Comparison of ENCODE assay signal across 8 cellular contexts in genomic region chr7:117750612-117751563, GRCh38.
DNase-seq lines count a peak whose midpoint lies in the region; ATAC-seq, FAIRE-seq and TF ChIP-seq lines count a peak whose summit lies in the region.

No MANE protein-coding gene starts in this region.

- H3K27me3 ChIP-seq in suprapubic skin: no peaks in the 10 kb centered on the region

- DNase-seq in Ammon's horn (ENCODE audit: low spot score) (peak; percentile 71), HFF-Myc (ENCODE audit: extremely low read depth, low read depth) (no peak), SK-MEL-5 (ENCODE audit: low read depth, low spot score) (peak; percentile 70), fibroblast of the conjunctiva (ENCODE audit: low read depth) (peak; percentile 12), suprapubic skin (ENCODE audit: low spot score in 2 of 2) (no peak), NCI-H1048 (lab: John Stamatoyannopoulos, UW) (no peak), HTR-8/SVneo (ENCODE audit: insufficient read length, low spot score) (no peak)

- no peak overlapping the region for H3K27ac ChIP-seq in suprapubic skin

- no peak for TF ChIP-seq POLR2A in suprapubic skin (IDR thresholded peaks at IDR 0.05)

- ATAC-seq in GM21619 (IDR thresholded peaks at IDR 0.05; ENCODE audit: unreplicated experiment): no peak

- no peaks in the 10 kb centered on the region for H3K9me3 ChIP-seq in suprapubic skin

- TF ChIP-seq CTCF in HFF-Myc (IDR thresholded peaks at IDR 0.05; ENCODE audit: low read depth, low read length, missing control alignments): peak; percentile 35
- TF ChIP-seq CTCF in suprapubic skin (IDR thresholded peaks at IDR 0.05): peak; percentile 29 to 39

- H3K36me3 ChIP-seq in suprapubic skin: no peaks in the 10 kb centered on the region

- in situ Hi-C loops in SK-MEL-5 (cut with HindIII; ENCODE audit: low pct_unique_long_range_greater_than_20kb, low sequenced_read_pairs): no loop called here

- TF ChIP-seq EP300 in suprapubic skin (IDR thresholded peaks at IDR 0.05): no peak

- no peak for FAIRE-seq in HTR-8/SVneo (lab: Jason Lieb, UNC)

- 46% methylated on average over 8 of the region's 8 CpGs for WGBS in suprapubic skin

- no peaks in the 10 kb centered on the region for H3K4me1 ChIP-seq in suprapubic skin

- H3K4me3 ChIP-seq in HFF-Myc (replicated peaks; ENCODE audit: low read depth, low read length) (no peak overlapping the region), suprapubic skin (no peak overlapping the region)

Comparison
In these comparisons a context has a peak if more than half of its experiments do, and no peak if none do; other contexts are left out.
1. DNase-seq: peak in Ammon's horn (single experiment), SK-MEL-5 (single experiment) and fibroblast of the conjunctiva (single experiment); none in HFF-Myc (single experiment), suprapubic skin (0 of 2), NCI-H1048 (single experiment) and HTR-8/SVneo (single experiment).